Comparison of ENCODE assay signal across 8 cellular contexts in genomic region chr17:64661981-64662773, GRCh38. TPM values are rescaled to one million over a fixed set of nuclear protein-coding genes. Genes with fewer than 3 reads are reported as not detected.
A peak's percentile ranks its signal among the peaks of the same experiment; 100 is the strongest.
DNase-seq lines count a peak whose midpoint lies in the region; ATAC-seq and TF ChIP-seq lines count a peak whose summit lies in the region.

SMURF2 (minus strand) TSS chr17:64662307; CDS start chr17:64661880, 427 bp downstream.

- H3K4me3 Mint-ChIP-seq in activated CD4-positive, alpha-beta memory T cell treated with anti-CD3 and anti-CD28 coated beads for 36 hours, result peak within 1 kb of the TSS; percentile 95

- H3K9me3 Mint-ChIP-seq in activated CD4-positive, alpha-beta memory T cell treated with anti-CD3 and anti-CD28 coated beads for 36 hours, result no peaks in the 10 kb centered on the region

- POLR2A ChIA-PET in activated CD4-positive, alpha-beta memory T cell treated with anti-CD3 and anti-CD28 coated beads for 36 hours (lab: Charles Lee), result interaction anchor here (0.5 to 1.3 kb wide), 7 partner anchors 45 to 163 kb away, joined by 3 to 6 read pairs (median 3); partner anchors contain the start of genes CEP95 and DDX5

- H3K9me3 ChIP-seq in duodenal mucosa (ENCODE audit: control insufficient read depth in 1 of 2, low read length in 2 of 2) (no peaks in the 10 kb centered on the region), lower lobe of right lung (no peaks in the 10 kb centered on the region)

- H3K27ac Mint-ChIP-seq in activated CD4-positive, alpha-beta memory T cell treated with anti-CD3 and anti-CD28 coated beads for 36 hours, result peak within 1 kb of the TSS; percentile 90

- peak within 1 kb of the TSS; percentile 59 to 85 for H3K9ac ChIP-seq in duodenal mucosa (ENCODE audit: low read depth in 1 of 2, low read length in 2 of 2)

- peak; percentile 93 for DNase-seq in AG20443 (ENCODE audit: low spot score)
- DNase-seq in NCI-H460 (ENCODE audit: extremely low read depth, low read depth), result peak; percentile 49
- DNase-seq in activated CD4-positive, alpha-beta memory T cell treated with anti-CD3 and anti-CD28 coated beads for 36 hours, result peak; percentile 84
- DNase-seq in lower lobe of right lung, result peak; percentile 89
- DNase-seq in stimulated activated CD4-positive, alpha-beta T cell treated with anti-CD3 and anti-CD28 coated beads, TNF-alpha, amount 100 ng/mL, for 24 hours (ENCODE audit: low read depth in 3 of 3), result peak; percentile 41 to 70 (median 61)

- H3K4me1 ChIP-seq in duodenal mucosa (ENCODE audit: control insufficient read depth in 1 of 2, insufficient read depth in 2 of 2, low read length in 2 of 2), result peaks cover 0 to 5% of the 10 kb centered on the region in 2 donors
- peaks cover 35% of the 10 kb centered on the region for H3K4me1 ChIP-seq in lower lobe of right lung

- peak within 1 kb of the TSS; percentile 75 to 82 for H3K4me3 ChIP-seq in duodenal mucosa (ENCODE audit: low read depth in 1 of 2, low read length in 2 of 2)
- H3K4me3 ChIP-seq in lower lobe of right lung, result peak within 1 kb of the TSS; percentile 69

- no peaks in the 10 kb centered on the region for H3K27me3 Mint-ChIP-seq in activated CD4-positive, alpha-beta memory T cell treated with anti-CD3 and anti-CD28 coated beads for 36 hours

- ATAC-seq in GM18867 (IDR thresholded peaks at IDR 0.05; ENCODE audit: unreplicated experiment) (peak; percentile 82), HG03095 (IDR thresholded peaks at IDR 0.05; ENCODE audit: unreplicated experiment) (peak; percentile 77), lower lobe of right lung (peak; percentile 94 to 96)

- peaks cover 29% of the 10 kb centered on the region for H3K4me1 Mint-ChIP-seq in activated CD4-positive, alpha-beta memory T cell treated with anti-CD3 and anti-CD28 coated beads for 36 hours (ENCODE audit: low read depth)

- intact Hi-C loops in activated CD4-positive, alpha-beta memory T cell treated with anti-CD3 and anti-CD28 coated beads for 36 hours (cut with micrococcal nuclease), result loop anchor here (1.0 to 10.0 kb wide), 2 partner anchors 53 to 156 kb away; partner anchors contain the start of genes CEP95 and DDX5
- intact Hi-C loops in lower lobe of right lung (cut with DNase I), result no loop called here

- peaks cover 6% of the 10 kb centered on the region for H3K36me3 Mint-ChIP-seq in activated CD4-positive, alpha-beta memory T cell treated with anti-CD3 and anti-CD28 coated beads for 36 hours

- no peak for TF ChIP-seq CTCF in lower lobe of right lung (IDR thresholded peaks at IDR 0.05)

- H3K27me3 ChIP-seq in duodenal mucosa (ENCODE audit: control insufficient read depth in 1 of 2, insufficient read depth in 2 of 2, low read length in 2 of 2) (no peaks in the 10 kb centered on the region), lower lobe of right lung (ENCODE audit: low read depth) (no peaks in the 10 kb centered on the region)

- CTCF ChIA-PET in activated CD4-positive, alpha-beta memory T cell treated with anti-CD3 and anti-CD28 coated beads for 36 hours (lab: Charles Lee), result interaction anchor here (1.4 kb wide), 1 partner anchor 13 kb away, joined by 6 read pairs; no protein-coding TSS in a partner anchor

- H3K36me3 ChIP-seq in duodenal mucosa (ENCODE audit: control insufficient read depth in 1 of 2, insufficient read depth in 2 of 2, low read length in 2 of 2), result no peaks in the 10 kb centered on the region
- no peaks in the 10 kb centered on the region for H3K36me3 ChIP-seq in lower lobe of right lung

- H3K27ac ChIP-seq in duodenal mucosa (ENCODE audit: low read depth, low read length) (peak within 1 kb of the TSS; percentile 75), lower lobe of right lung (peak within 1 kb of the TSS; percentile 92)

RNA-seq across cellular contexts. Expression of gene SMURF2, which starts in this region (rescaled TPM):
- 9.5 and 11.0 TPM in 2 replicates for total RNA-seq in NCI-H460 (2014; rRNA removed; shearing (Covaris generic))
- polyA plus RNA-seq in NCI-H460 (2014; cell fraction: nucleus; rRNA removed), result 9.7 and 11.6 TPM in 2 replicates
- total RNA-seq in activated CD4-positive, alpha-beta memory T cell treated with anti-CD3 and anti-CD28 coated beads for 36 hours, result 10 to 100 TPM; 11.5 to 12.1 TPM
- 39.6 TPM for total RNA-seq in lower lobe of right lung

Comparison
In these comparisons a context has a peak if more than half of its experiments do, and no peak if none do; other contexts are left out.
1. Peak in every context shown above with its lines: DNase-seq, ATAC-seq, H3K4me3 ChIP-seq and H3K27ac ChIP-seq.